In genomic region chr17:37461668-37462067, GRCh38 we compare ENCODE assay signal across 1 cellular context.
TF ChIP-seq lines count a peak whose summit lies in the region.

No MANE protein-coding gene starts in this region.

TF ChIP-seq in WTC11, 78 proteins besides CTCF, POLR2A, EP300 and RAD21 (continued from another document):
- no peak for TF ChIP-seq IRF1 (CRISPR knock-in tag; IDR thresholded peaks at IDR 0.05)
- no peak for TF ChIP-seq ATF2 (CRISPR knock-in tag; IDR thresholded peaks at IDR 0.05; ENCODE audit: borderline replicate concordance, low read depth)
- no peak for TF ChIP-seq ZNF416 (CRISPR knock-in tag; IDR thresholded peaks at IDR 0.05)
- TF ChIP-seq ETV6 (CRISPR knock-in tag; IDR thresholded peaks at IDR 0.05): no peak
- no peak for TF ChIP-seq SOX15 (CRISPR knock-in tag; IDR thresholded peaks at IDR 0.05)
- TF ChIP-seq ATF3 (CRISPR knock-in tag; conservative IDR thresholded peaks at IDR 0.05): no peak
- no peak for TF ChIP-seq KAT7 (CRISPR knock-in tag; IDR thresholded peaks at IDR 0.05; ENCODE audit: borderline replicate concordance)
- TF ChIP-seq GTF2I (CRISPR knock-in tag; conservative IDR thresholded peaks at IDR 0.05): no peak
- no peak for TF ChIP-seq EMX1 (CRISPR knock-in tag; IDR thresholded peaks at IDR 0.05)
- TF ChIP-seq SMAD4 (CRISPR knock-in tag; IDR thresholded peaks at IDR 0.05): no peak
- no peak for TF ChIP-seq E2F5 (CRISPR knock-in tag; IDR thresholded peaks at IDR 0.05)
- no peak for TF ChIP-seq PREB (CRISPR knock-in tag; IDR thresholded peaks at IDR 0.05; ENCODE audit: borderline replicate concordance)
- no peak for TF ChIP-seq CREB1 (CRISPR knock-in tag; IDR thresholded peaks at IDR 0.05)
- TF ChIP-seq OVOL2 (CRISPR knock-in tag; IDR thresholded peaks at IDR 0.05; ENCODE audit: borderline replicate concordance): no peak
- TF ChIP-seq USF2 (CRISPR knock-in tag; IDR thresholded peaks at IDR 0.05): no peak
- no peak for TF ChIP-seq CDX4 (CRISPR knock-in tag; IDR thresholded peaks at IDR 0.05; ENCODE audit: borderline replicate concordance)
